8 cellular contexts compared by ENCODE assay signal in genomic region chr11:69642549-69642912, GRCh38. TPM values are rescaled to one million over a fixed set of nuclear protein-coding genes. Genes with fewer than 3 reads are reported as not detected.
DNase-seq lines count a peak whose midpoint lies in the region; ATAC-seq, FAIRE-seq and TF ChIP-seq lines count a peak whose summit lies in the region.

No MANE protein-coding gene starts in this region.

- TF ChIP-seq CTCF in HFFc6 (IDR thresholded peaks at IDR 0.05) (no peak), neural cell (IDR thresholded peaks at IDR 0.05; ENCODE audit: poor library complexity, severe bottlenecking) (no peak)

- H3K4me3 Mint-ChIP-seq in HFFc6 = peak overlapping the region; percentile 96
- peak overlapping the region; percentile 59 for H3K4me3 Mint-ChIP-seq in activated CD4-positive, alpha-beta T cell treated with anti-CD3 and anti-CD28 coated beads, Interleukin-2, amount 10 ng/mL, durations not matched to agents 24 days and 14 days

- H3K9ac ChIP-seq in neural cell (ENCODE audit: low read length) = peak overlapping the region; percentile 44

- H3K36me3 ChIP-seq in neural cell (ENCODE audit: insufficient read depth, low read length) = no peaks in the 10 kb centered on the region

- TF ChIP-seq RAD21 in neural cell (conservative IDR thresholded peaks at IDR 0.05) = no peak

- peaks cover 38% of the 10 kb centered on the region for H3K36me3 Mint-ChIP-seq in HFFc6 (ENCODE audit: low read depth)
- peaks cover 4% of the 10 kb centered on the region for H3K36me3 Mint-ChIP-seq in activated CD4-positive, alpha-beta T cell treated with anti-CD3 and anti-CD28 coated beads, Interleukin-2, amount 10 ng/mL, durations not matched to agents 24 days and 14 days (ENCODE audit: low read depth)

- H3K4me2 ChIP-seq in neural cell (ENCODE audit: low read length) = no peak overlapping the region

- DNase-seq in HFFc6 = no peak
- DNase-seq in activated CD4-positive, alpha-beta T cell treated with anti-CD3 and anti-CD28 coated beads, Interleukin-2, amount 10 ng/mL, durations not matched to agents 24 days and 14 days = peak; percentile 78
- peak; percentile 17 for DNase-seq in epidermal melanocyte (ENCODE audit: insufficient read length, low spot score)
- DNase-seq in occipital lobe (lab: John Stamatoyannopoulos, UW) = no peak
- no peak for DNase-seq in UCSD-AML1 (lab: John Stamatoyannopoulos, UW; ENCODE audit: unreplicated experiment)
- no peak for DNase-seq in RCC 7860 (ENCODE audit: low spot score)

- TF ChIP-seq EP300 in neural cell (conservative IDR thresholded peaks at IDR 0.05; ENCODE audit: poor library complexity, severe bottlenecking) = no peak

- H3K79me2 ChIP-seq in neural cell (replicated peaks; ENCODE audit: insufficient read depth, low read length) = no peaks in the 10 kb centered on the region

- no peak overlapping the region for H2AFZ ChIP-seq in neural cell (ENCODE audit: low read depth, low read length)

- no peak for FAIRE-seq in RCC 7860 (lab: Jason Lieb, UNC)

- H3K4me3 ChIP-seq in neural cell (ENCODE audit: low read length) = peak overlapping the region; percentile 68

- intact Hi-C loops in activated CD4-positive, alpha-beta T cell treated with anti-CD3 and anti-CD28 coated beads, Interleukin-2, amount 10 ng/mL, durations not matched to agents 24 days and 14 days (cut with micrococcal nuclease) = loop anchor here (5.0 kb wide), 4 partner anchors 60 to 800 kb away; partner anchors contain the start of genes CPT1A and FGF19

- no peaks in the 10 kb centered on the region for H3K9me3 ChIP-seq in neural cell (ENCODE audit: low read length)

- H3K27me3 Mint-ChIP-seq in HFFc6 (ENCODE audit: insufficient read depth) = peaks cover 47% of the 10 kb centered on the region
- H3K27me3 Mint-ChIP-seq in activated CD4-positive, alpha-beta T cell treated with anti-CD3 and anti-CD28 coated beads, Interleukin-2, amount 10 ng/mL, durations not matched to agents 24 days and 14 days = peaks cover 31% of the 10 kb centered on the region

- H3K9me2 ChIP-seq in neural cell (ENCODE audit: insufficient read depth, low read length) = no peaks in the 10 kb centered on the region

- no peak overlapping the region for H3K27ac ChIP-seq in neural cell (ENCODE audit: low read length)

- peaks cover 34% of the 10 kb centered on the region for H3K4me1 Mint-ChIP-seq in HFFc6 (ENCODE audit: low read depth)
- peaks cover 5% of the 10 kb centered on the region for H3K4me1 Mint-ChIP-seq in activated CD4-positive, alpha-beta T cell treated with anti-CD3 and anti-CD28 coated beads, Interleukin-2, amount 10 ng/mL, durations not matched to agents 24 days and 14 days

- H3F3A ChIP-seq in neural cell (ENCODE audit: insufficient read depth, low read length, poor library complexity, severe bottlenecking) = no peaks in the 10 kb centered on the region

- peaks cover 65% of the 10 kb centered on the region for H3K27me3 ChIP-seq in neural cell (ENCODE audit: insufficient read depth, low read depth, low read length)

- H3K27ac Mint-ChIP-seq in HFFc6 = peak overlapping the region; percentile 57
- H3K27ac Mint-ChIP-seq in activated CD4-positive, alpha-beta T cell treated with anti-CD3 and anti-CD28 coated beads, Interleukin-2, amount 10 ng/mL, durations not matched to agents 24 days and 14 days = no peak overlapping the region

- H3K9me3 Mint-ChIP-seq in HFFc6 = peaks cover 14% of the 10 kb centered on the region
- no peaks in the 10 kb centered on the region for H3K9me3 Mint-ChIP-seq in activated CD4-positive, alpha-beta T cell treated with anti-CD3 and anti-CD28 coated beads, Interleukin-2, amount 10 ng/mL, durations not matched to agents 24 days and 14 days

- ATAC-seq in GM18517 (IDR thresholded peaks at IDR 0.05; ENCODE audit: unreplicated experiment) = no peak

- H4K20me1 ChIP-seq in neural cell (ENCODE audit: insufficient read depth) = no peaks in the 10 kb centered on the region

TF ChIP-seq in neural cell, 6 proteins besides CTCF, POLR2A, EP300 and RAD21:
- TF ChIP-seq POLR2AphosphoS5 (IDR thresholded peaks at IDR 0.05) = no peak
- TF ChIP-seq REST (IDR thresholded peaks at IDR 0.05; ENCODE audit: borderline replicate concordance) = no peak
- TF ChIP-seq MXI1 (conservative IDR thresholded peaks at IDR 0.05; ENCODE audit: poor library complexity, severe bottlenecking) = no peak
- TF ChIP-seq TAF1 (IDR thresholded peaks at IDR 0.05; ENCODE audit: low read depth) = no peak
- no peak for TF ChIP-seq EZH2 (IDR thresholded peaks at IDR 0.05; ENCODE audit: borderline replicate concordance, insufficient read depth, low read length, poor library complexity, severe bottlenecking)
- TF ChIP-seq SMC3 (conservative IDR thresholded peaks at IDR 0.05; ENCODE audit: poor library complexity) = no peak
TF ChIP-seq in neural cell: peak in this region for 0.

RNA-seq across cellular contexts. Expression of gene CCND1, which starts 1.6 kb away (rescaled TPM):
- total RNA-seq in HFFc6 (2021; fragmentation: NEBNext Ultra II Directional; extraction: Animal tissue kit (Norgen Biotek cat#: 25700)) = 1,000 to 10,000 TPM; 1,259 to 2,084 (median 1,434) TPM
- 13.4 and 17.2 TPM in 2 replicates for total RNA-seq in activated CD4-positive, alpha-beta T cell treated with anti-CD3 and anti-CD28 coated beads, Interleukin-2, amount 10 ng/mL, durations not matched to agents 24 days and 14 days
- 1.7 and 2.7 TPM in 2 replicates for polyA plus RNA-seq in neural cell
- 4.1 and 5.7 TPM in 2 replicates for polyA minus RNA-seq in neural cell
- total RNA-seq in occipital lobe = 14.0 TPM

RNA-seq across cellular contexts. Expression of gene LTO1, which starts 32.6 kb away (rescaled TPM):
- total RNA-seq in HFFc6 (2021; fragmentation: NEBNext Ultra II Directional; extraction: Animal tissue kit (Norgen Biotek cat#: 25700)) = 10 to 100 TPM; 23.2 to 28.5 (median 25.6) TPM
- total RNA-seq in activated CD4-positive, alpha-beta T cell treated with anti-CD3 and anti-CD28 coated beads, Interleukin-2, amount 10 ng/mL, durations not matched to agents 24 days and 14 days = 29.3 and 32.1 TPM in 2 replicates
- 44.4 and 47.9 TPM in 2 replicates for polyA plus RNA-seq in neural cell
- 24.8 and 28.0 TPM in 2 replicates for polyA minus RNA-seq in neural cell
- total RNA-seq in occipital lobe = 17.9 TPM

Comparison
In these comparisons a context has a peak if more than half of its experiments do, and no peak if none do; other contexts are left out.
1. DNase-seq: peak in activated CD4-positive, alpha-beta T cell treated with anti-CD3 and anti-CD28 coated beads, Interleukin-2, amount 10 ng/mL, durations not matched to agents 24 days and 14 days (single experiment) and epidermal melanocyte (single experiment); none in HFFc6 (single experiment), occipital lobe (single experiment), UCSD-AML1 (single experiment) and RCC 7860 (single experiment).
2. RNA of gene CCND1, which starts 1.6 kb away (total RNA-seq): 1,259 to 2,084 TPM in HFFc6; 13.4 to 17.2 TPM in activated CD4-positive, alpha-beta T cell treated with anti-CD3 and anti-CD28 coated beads, Interleukin-2, amount 10 ng/mL, durations not matched to agents 24 days and 14 days and 14.0 TPM in occipital lobe (single experiment); every median in the first group is over 10 times any median in the second.